In genomic region chr12:7934560-7935463, GRCh38 we compare ENCODE assay signal across 9 cellular contexts. TPM values are rescaled to one million over a fixed set of nuclear protein-coding genes. Genes with fewer than 3 reads are reported as not detected.
DNase-seq lines count a peak whose midpoint lies in the region; ATAC-seq, FAIRE-seq and TF ChIP-seq lines count a peak whose summit lies in the region.
"Had no signal": no experiment of that assay in that cellular context is flagged by ENCODE, and none has a peak within 500 bp of the region (broad histone marks: within the 10 kb centered on the region; RNA-seq: fewer than 3 reads in every experiment).

No MANE protein-coding gene starts in this region.

- no peaks in the 10 kb centered on the region for H3K79me2 ChIP-seq in PC-3 (ENCODE audit: low read length)

- no peak for TF ChIP-seq EP300 in A549 (IDR thresholded peaks at IDR 0.05)

- H3K27ac Mint-ChIP-seq in T-helper 17 cell (no peak overlapping the region), T-cell (no peak overlapping the region)
- H3K27ac Mint-ChIP-seq: T-helper 1 cell treated with Interleukin-12 subunit alpha and Interleukin-12 subunit beta and Interleukin-4 antibody, amounts not matched to agents 30 μg/mL and 1 μg/mL, for 36 hours had no signal

- POLR2A ChIA-PET in A549 (lab: Yijun Ruan, JAX), result interaction anchor here (1.6 to 2.1 kb wide), 3 partner anchors 26 to 36 kb away, joined by 8 to 127 read pairs (median 13); no protein-coding TSS in a partner anchor
- POLR2A ChIA-PET in PC-3 (lab: Charles Lee; ENCODE audit: unreplicated experiment), result no interaction called here
- POLR2A ChIA-PET in T-cell (lab: Charles Lee), result interaction anchor here (0.5 to 7.4 kb wide), 16 partner anchors 9 to 741 kb away, joined by 3 to 296 read pairs (median 14); no protein-coding TSS in a partner anchor

- WGBS in A549 (ENCODE audit: missing lambda C conversion rate), result 88% methylated on average over 24 of the region's 24 CpGs

- CTCF ChIA-PET in A549 (lab: Yijun Ruan, JAX), result interaction anchor here (0.5 to 5.8 kb wide), 9 partner anchors 12 to 174 kb away, joined by 3 to 66 read pairs (median 4); no protein-coding TSS in a partner anchor
- CTCF ChIA-PET in PC-3 (lab: Charles Lee), result no interaction called here
- CTCF ChIA-PET in T-cell (lab: Charles Lee), result interaction anchor here (0.6 to 6.8 kb wide), 8 partner anchors 9 to 99 kb away, joined by 3 to 222 read pairs (median 10); no protein-coding TSS in a partner anchor

- no peaks in the 10 kb centered on the region for H4K20me1 ChIP-seq in PC-3 (ENCODE audit: low read length)

- H3K9ac ChIP-seq in mucosa of stomach (ENCODE audit: low read length) (peak overlapping the region; percentile 67), PC-3 (ENCODE audit: low read length) (no peak overlapping the region)

- H3K4me1 Mint-ChIP-seq in T-helper 17 cell (peaks cover 18% of the 10 kb centered on the region), T-cell (peaks cover 24 to 27% (median 26%) of the 10 kb centered on the region in 3 donors)

- no peak for TF ChIP-seq POLR2A in A549 (IDR thresholded peaks at IDR 0.05; ENCODE audit: low read length)

- DNase-seq in A549 (ENCODE audit: low read depth in 1 of 2, low spot score in 1 of 2) (no peak), H7 (peak; percentile 19), dermis blood vessel endothelial cell (peak; percentile 33), HT-29 (ENCODE audit: low spot score) (no peak), PC-3 (no peak), T-helper 17 cell (no peak), T-cell (no peak)

- H3K4me1 ChIP-seq in A549 (peaks cover 15% of the 10 kb centered on the region), mucosa of stomach (ENCODE audit: control insufficient read depth, insufficient read depth, low read length) (peaks cover 7% of the 10 kb centered on the region), PC-3 (ENCODE audit: insufficient read depth, low read length) (no peaks in the 10 kb centered on the region)

- H3K27me3 Mint-ChIP-seq in T-helper 17 cell (no peaks in the 10 kb centered on the region), T-cell (no peaks in the 10 kb centered on the region)

- TF ChIP-seq RAD21 in A549 (conservative IDR thresholded peaks at IDR 0.05 in 1 of 2, IDR thresholded peaks at IDR 0.05 in 1 of 2), result no peak

- ATAC-seq in A549 (no peak), PC-3 (no peak), T-helper 17 cell (no peak), T-cell (replicated peaks in 1 of 4) (no peak)

- no peaks in the 10 kb centered on the region for H3K9me2 ChIP-seq in PC-3 (replicated peaks; ENCODE audit: low read length)

- no TSS peak for BruUV-seq in PC-3 (replicated peaks; lab: Mats Ljungman, UMichigan)

- no peaks in the 10 kb centered on the region for H3F3A ChIP-seq in PC-3 (ENCODE audit: low read length, unreplicated experiment)

- H3K9me3 ChIP-seq in A549 (no peaks in the 10 kb centered on the region), mucosa of stomach (ENCODE audit: control insufficient read depth, low read length) (no peaks in the 10 kb centered on the region), PC-3 (ENCODE audit: low read length) (no peaks in the 10 kb centered on the region), T-helper 17 cell (ENCODE audit: control insufficient read depth, low read length, poor library complexity, severe bottlenecking) (no peaks in the 10 kb centered on the region)

- H3K4me3 Mint-ChIP-seq in T-helper 17 cell (no peak overlapping the region), T-cell (no peak overlapping the region)
- H3K4me3 Mint-ChIP-seq: T-helper 1 cell treated with Interleukin-12 subunit alpha and Interleukin-12 subunit beta and Interleukin-4 antibody, amounts not matched to agents 30 μg/mL and 1 μg/mL, for 36 hours had no signal

- H3K4me2 ChIP-seq in A549 (peak overlapping the region; percentile 74), PC-3 (ENCODE audit: low read length) (no peak overlapping the region)

- peaks cover 3% of the 10 kb centered on the region for H3K36me3 Mint-ChIP-seq in T-helper 17 cell (ENCODE audit: low read depth)
- H3K36me3 Mint-ChIP-seq in T-cell, result peaks cover 15% of the 10 kb centered on the region

- intact Hi-C loops in PC-3 (cut with micrococcal nuclease), result no loop called here

- no peaks in the 10 kb centered on the region for H3K9me3 Mint-ChIP-seq in T-cell
- H3K9me3 Mint-ChIP-seq: T-helper 1 cell treated with Interleukin-12 subunit alpha and Interleukin-12 subunit beta and Interleukin-4 antibody, amounts not matched to agents 30 μg/mL and 1 μg/mL, for 36 hours had no signal

- H3K4me3 ChIP-seq in A549, result peak overlapping the region; percentile 51
- H3K4me3 ChIP-seq in H7 (ENCODE audit: insufficient read depth, low read depth, low read length), result peak overlapping the region; percentile 87
- H3K4me3 ChIP-seq in mucosa of stomach (ENCODE audit: low read length), result peak overlapping the region; percentile 55
- no peak overlapping the region for H3K4me3 ChIP-seq in PC-3 (ENCODE audit: low read length)

- H2AFZ ChIP-seq in PC-3 (ENCODE audit: low read length), result no peak overlapping the region

- TF ChIP-seq CTCF in A549 (IDR thresholded peaks at IDR 0.05) (no peak), PC-3 (conservative IDR thresholded peaks at IDR 0.05; ENCODE audit: low read depth, low read length) (no peak)

- H3K27me3 ChIP-seq in H7 (ENCODE audit: control insufficient read depth, insufficient read depth, low read length), result no peaks in the 10 kb centered on the region
- no peaks in the 10 kb centered on the region for H3K27me3 ChIP-seq in mucosa of stomach (ENCODE audit: control insufficient read depth, insufficient read depth, low read length)
- no peaks in the 10 kb centered on the region for H3K27me3 ChIP-seq in PC-3 (ENCODE audit: low read length)

- peaks cover 32% of the 10 kb centered on the region for H3K36me3 ChIP-seq in H7 (replicated peaks; ENCODE audit: control insufficient read depth, insufficient read depth, low read length)
- no peaks in the 10 kb centered on the region for H3K36me3 ChIP-seq in mucosa of stomach (ENCODE audit: control insufficient read depth, insufficient read depth, low read length)
- no peaks in the 10 kb centered on the region for H3K36me3 ChIP-seq in PC-3 (ENCODE audit: low read depth, low read length)

- no peak for FAIRE-seq in A549 (lab: Jason Lieb, UNC)

- peak overlapping the region; percentile 65 to 85; a peak in 5 of 6 replicates for H3K27ac ChIP-seq in A549
- H3K27ac ChIP-seq in PC-3 (ENCODE audit: low read length), result no peak overlapping the region

TF ChIP-seq in A549, 52 proteins besides CTCF, POLR2A, EP300 and RAD21 (continues in another document):
- TF ChIP-seq ATOH8 (CRISPR knock-in tag; IDR thresholded peaks at IDR 0.05; ENCODE audit: low read depth) (no peak), TFCP2L1 (CRISPR knock-in tag; IDR thresholded peaks at IDR 0.05) (no peak), EHMT2 (IDR thresholded peaks at IDR 0.05; ENCODE audit: low read depth) (no peak), ZC3H11A (IDR thresholded peaks at IDR 0.05) (no peak), E2F6 (IDR thresholded peaks at IDR 0.05; ENCODE audit: borderline replicate concordance, low read depth) (no peak), FOXS1 (CRISPR knock-in tag; IDR thresholded peaks at IDR 0.05) (no peak), TP53 (CRISPR knock-in tag; IDR thresholded peaks at IDR 0.05) (no peak), CHD4 (IDR thresholded peaks at IDR 0.05; ENCODE audit: borderline replicate concordance) (no peak), BHLHE40 (IDR thresholded peaks at IDR 0.05; ENCODE audit: low read depth, low read length) (no peak), HMGXB4 (CRISPR knock-in tag; IDR thresholded peaks at IDR 0.05; ENCODE audit: borderline replicate concordance) (no peak), PHF8 (IDR thresholded peaks at IDR 0.05; ENCODE audit: borderline replicate concordance, low read depth) (no peak), ZFP36 (IDR thresholded peaks at IDR 0.05; ENCODE audit: borderline replicate concordance, partially characterized antibody) (no peak)

RNA-seq across cellular contexts. Expression of gene SLC2A3, which starts 1.2 kb away (rescaled TPM):
- polyA plus RNA-seq in A549 (2011; rRNA removed) (52.4 and 56.4 TPM in 2 replicates), A549 (2017; fragmentation: RNase III; extraction: RNeasy Plus Mini Kit Qiagen cat#74134 plus additional on column Dnase treatment) (7.8 to 13.3 TPM (median 8.7 TPM) in 3 replicates)
- polyA plus RNA-seq in A549 (2012; cell fraction: cytosol; rRNA removed), result 8.3 and 11.1 TPM in 2 replicates
- 15.0 and 23.3 TPM in 2 replicates for polyA plus RNA-seq in A549 (2012; cell fraction: nucleus; rRNA removed)
- 72.9 and 109 TPM in 2 replicates for polyA minus RNA-seq in A549 (2011; rRNA and poly(A)+ RNA removed)
- 289 and 357 TPM in 2 replicates for total RNA-seq in H7 (2014; rRNA removed; shearing (Covaris generic))
- total RNA-seq in dermis blood vessel endothelial cell (18.7 and 32.5 TPM in 2 replicates), PC-3 (2014; rRNA removed) (not detected in 2 replicates), T-helper 17 cell (100 to 1,000 TPM; 689 to 766 TPM), T-cell (100 to 1,000 TPM; 125 to 803 (median 160) TPM)
- total RNA-seq in HT-29 (2014; rRNA removed; shearing (Covaris generic)), result not detected in 2 replicates

Comparison
In these comparisons a context has a peak if more than half of its experiments do, and no peak if none do; other contexts are left out.
1. DNase-seq: peak in H7 (single experiment) and dermis blood vessel endothelial cell (single experiment); none in A549 (0 of 2), HT-29 (single experiment), PC-3 (single experiment), T-helper 17 cell (0 of 3) and T-cell (0 of 34).
2. RNA of gene SLC2A3, which starts 1.2 kb away (total RNA-seq): 689 to 766 TPM in T-helper 17 cell, 289 to 357 TPM in H7, 125 to 803 TPM in T-cell and 18.7 to 32.5 TPM in dermis blood vessel endothelial cell; not detected in HT-29 and not detected in PC-3; every median in the first group is over 10 times any median in the second.